ENCODE assay signal across 8 cellular contexts in the genomic region with DNA sequence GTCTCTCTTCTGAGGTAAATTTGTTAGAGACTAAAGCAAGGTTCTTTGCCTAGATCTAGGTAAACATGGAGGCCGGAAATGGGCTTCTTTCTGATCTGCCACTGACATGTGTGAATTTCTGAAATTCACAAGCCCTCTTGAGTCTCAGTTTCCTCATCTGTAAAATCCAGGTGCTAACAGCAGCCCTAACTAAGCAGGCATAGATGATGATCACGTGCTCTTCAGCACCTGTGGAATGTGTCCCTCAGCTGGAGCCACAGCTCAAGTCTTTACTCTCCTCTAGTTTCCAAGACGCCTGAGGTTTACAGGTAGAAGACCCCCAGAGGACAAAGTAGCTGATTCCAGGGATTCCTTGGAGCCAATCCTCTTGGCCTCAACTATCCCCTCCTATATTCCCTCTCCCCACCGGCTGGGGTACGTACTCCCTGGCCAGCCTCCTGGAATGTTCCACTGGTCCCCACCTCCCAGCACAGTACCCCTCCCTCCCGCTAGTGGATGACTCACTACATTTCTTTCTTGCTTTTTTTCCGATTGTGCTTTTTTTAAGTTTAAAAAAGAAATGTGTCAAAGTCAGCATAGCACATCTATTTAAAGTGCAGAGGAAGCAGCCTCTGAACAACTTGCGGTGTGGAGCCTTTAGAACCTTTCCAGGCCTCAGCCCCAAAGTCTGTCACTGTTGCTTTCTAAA.
A peak's percentile ranks its signal among the peaks of the same experiment; 100 is the strongest.
DNase-seq lines count a peak whose midpoint lies in the region; ATAC-seq and TF ChIP-seq lines count a peak whose summit lies in the region.

No MANE protein-coding gene starts in this region.

- H3K79me2 ChIP-seq in GM23248 (ENCODE audit: insufficient read depth), result no peaks in the 10 kb centered on the region

- H3K9me3 ChIP-seq in CD8-positive, alpha-beta memory T cell (ENCODE audit: low read length), result no peaks in the 10 kb centered on the region
- no peaks in the 10 kb centered on the region for H3K9me3 ChIP-seq in GM23248 (ENCODE audit: low read depth)

- H3K4me3 Mint-ChIP-seq in CD8-positive, alpha-beta memory T cell, result peak overlapping the region; percentile 86 to 95 (median 90)
- peak overlapping the region; percentile 87 for H3K4me3 Mint-ChIP-seq in stimulated activated effector memory CD8-positive, alpha-beta T cell treated with anti-CD3 and anti-CD28 coated beads, Interleukin-12 subunit alpha, Interleukin-12 subunit beta, amount 100 ng/mL, for 72 hours

- in situ Hi-C loops in GM23248 (cut with MboI), result no loop called here

- CTCF ChIA-PET in CD8-positive, alpha-beta memory T cell (lab: Charles Lee), result interaction anchor here (0.7 to 1.6 kb wide), 3 partner anchors 9 to 503 kb away, joined by 3 to 4 read pairs (median 4); no protein-coding TSS in a partner anchor

- peak overlapping the region; percentile 16 for H3K27ac ChIP-seq in CD8-positive, alpha-beta memory T cell (ENCODE audit: low read depth, low read length)
- no peak overlapping the region for H3K27ac ChIP-seq in GM23248

- H3F3A ChIP-seq in GM23248 (ENCODE audit: insufficient read depth), result no peaks in the 10 kb centered on the region

- H3K4me3 ChIP-seq in CD8-positive, alpha-beta memory T cell (ENCODE audit: low read length), result peak overlapping the region; percentile 64
- H3K4me3 ChIP-seq in GM23248 (peak overlapping the region; percentile 71), fibroblast of the aortic adventitia (ENCODE audit: low read depth, low read length) (peak overlapping the region; percentile 51)

- H3K9ac ChIP-seq in GM23248, result no peak overlapping the region

- peak overlapping the region; percentile 85 for H3K4me2 ChIP-seq in GM23248 (ENCODE audit: unreplicated experiment)

- DNase-seq in CD8-positive, alpha-beta memory T cell, result peak in 2 of 5 donors; percentile 9 to 31
- DNase-seq in GM23248, result peak; percentile 13
- peak; percentile 33 for DNase-seq in fibroblast of the aortic adventitia (ENCODE audit: low read depth)
- no peak for DNase-seq in stimulated activated effector memory CD8-positive, alpha-beta T cell treated with anti-CD3 and anti-CD28 coated beads, Interleukin-12 subunit alpha, Interleukin-12 subunit beta, amount 100 ng/mL, for 72 hours (ENCODE audit: low spot score in 2 of 2)
- no peak for DNase-seq in EL
- no peak for DNase-seq in NCI-H128 (lab: John Stamatoyannopoulos, UW; ENCODE audit: unreplicated experiment)
- no peak for DNase-seq in effector CD4-positive, alpha-beta T cell

- ATAC-seq in SK-N-SH treated with all-trans-retinoic acid at 6 μM for 48 hours, result peak; percentile 43
- peak; percentile 45 for ATAC-seq in stimulated activated effector memory CD8-positive, alpha-beta T cell treated with anti-CD3 and anti-CD28 coated beads, Interleukin-12 subunit alpha, Interleukin-12 subunit beta, amount 100 ng/mL, for 72 hours

- no peaks in the 10 kb centered on the region for H3K27me3 ChIP-seq in CD8-positive, alpha-beta memory T cell (ENCODE audit: insufficient read depth, low read length, poor library complexity, severe bottlenecking)
- H3K27me3 ChIP-seq in GM23248 (replicated peaks; ENCODE audit: insufficient read depth), result no peaks in the 10 kb centered on the region

- peak overlapping the region; percentile 81; the same call in 1 of the 2 replicates for H2AFZ ChIP-seq in GM23248

- no peak for TF ChIP-seq CTCF in fibroblast of the aortic adventitia (IDR thresholded peaks at IDR 0.05; ENCODE audit: insufficient read depth, low read length)

- peaks cover 15% of the 10 kb centered on the region for H3K4me1 ChIP-seq in CD8-positive, alpha-beta memory T cell (ENCODE audit: insufficient read depth, low read length)
- 0 out of 2 replicates have a peak, but pooled peaks cover 6% of the 10 kb centered on the region for H3K4me1 ChIP-seq in GM23248 (ENCODE audit: insufficient read depth)

- POLR2A ChIA-PET in CD8-positive, alpha-beta memory T cell (lab: Charles Lee), result no interaction called here

- H3K27ac Mint-ChIP-seq in CD8-positive, alpha-beta memory T cell, result peak overlapping the region in 7 of 8 donors; percentile 79 to 94 (median 90)
- peak overlapping the region; percentile 97 for H3K27ac Mint-ChIP-seq in stimulated activated effector memory CD8-positive, alpha-beta T cell treated with anti-CD3 and anti-CD28 coated beads, Interleukin-12 subunit alpha, Interleukin-12 subunit beta, amount 100 ng/mL, for 72 hours

- no peaks in the 10 kb centered on the region for H4K20me1 ChIP-seq in GM23248 (ENCODE audit: insufficient read depth)

- H3K36me3 Mint-ChIP-seq in CD8-positive, alpha-beta memory T cell, result peaks cover 0 to 1% (median 0%) of the 10 kb centered on the region in 3 donors
- H3K36me3 Mint-ChIP-seq in stimulated activated effector memory CD8-positive, alpha-beta T cell treated with anti-CD3 and anti-CD28 coated beads, Interleukin-12 subunit alpha, Interleukin-12 subunit beta, amount 100 ng/mL, for 72 hours, result no peaks in the 10 kb centered on the region

- peaks cover 18 to 26% (median 20%) of the 10 kb centered on the region in 3 donors for H3K4me1 Mint-ChIP-seq in CD8-positive, alpha-beta memory T cell
- peaks cover 26% of the 10 kb centered on the region for H3K4me1 Mint-ChIP-seq in stimulated activated effector memory CD8-positive, alpha-beta T cell treated with anti-CD3 and anti-CD28 coated beads, Interleukin-12 subunit alpha, Interleukin-12 subunit beta, amount 100 ng/mL, for 72 hours

- H3K9me3 Mint-ChIP-seq in CD8-positive, alpha-beta memory T cell, result peaks cover 0 to 3% (median 0%) of the 10 kb centered on the region in 5 donors
- H3K9me3 Mint-ChIP-seq in stimulated activated effector memory CD8-positive, alpha-beta T cell treated with anti-CD3 and anti-CD28 coated beads, Interleukin-12 subunit alpha, Interleukin-12 subunit beta, amount 100 ng/mL, for 72 hours, result peaks cover 3% of the 10 kb centered on the region

- peaks cover 0 to 8% of the 10 kb centered on the region in 2 donors for H3K27me3 Mint-ChIP-seq in CD8-positive, alpha-beta memory T cell

- no peaks in the 10 kb centered on the region for H3K9me2 ChIP-seq in GM23248 (ENCODE audit: insufficient read depth)

- H3K36me3 ChIP-seq in CD8-positive, alpha-beta memory T cell (ENCODE audit: insufficient read depth, low read length), result no peaks in the 10 kb centered on the region
- no peaks in the 10 kb centered on the region for H3K36me3 ChIP-seq in GM23248 (ENCODE audit: low read depth)

- WGBS in GM23248 (ENCODE audit: low coverage in 1 of 2, low lambda C conversion rate in 2 of 2, missing lambda C conversion rate in 2 of 2), 2 experiments, result 0 to 5% methylated on average over 3 to 8 of the region's 8 CpGs

TF ChIP-seq in SK-N-SH treated with all-trans-retinoic acid at 6 μM for 48 hours, 23 proteins besides CTCF, POLR2A, EP300 and RAD21 (continues in another document):
- TF ChIP-seq TCF4 (CRISPR knock-in tag; IDR thresholded peaks at IDR 0.05; ENCODE audit: borderline replicate concordance), result no peak
- no peak for TF ChIP-seq PPARA (CRISPR knock-in tag; IDR thresholded peaks at IDR 0.05; ENCODE audit: borderline replicate concordance)
- no peak for TF ChIP-seq ZFP3 (CRISPR knock-in tag; IDR thresholded peaks at IDR 0.05)
- TF ChIP-seq ZFP30 (CRISPR knock-in tag; IDR thresholded peaks at IDR 0.05), result no peak
- TF ChIP-seq, protein P1, sequence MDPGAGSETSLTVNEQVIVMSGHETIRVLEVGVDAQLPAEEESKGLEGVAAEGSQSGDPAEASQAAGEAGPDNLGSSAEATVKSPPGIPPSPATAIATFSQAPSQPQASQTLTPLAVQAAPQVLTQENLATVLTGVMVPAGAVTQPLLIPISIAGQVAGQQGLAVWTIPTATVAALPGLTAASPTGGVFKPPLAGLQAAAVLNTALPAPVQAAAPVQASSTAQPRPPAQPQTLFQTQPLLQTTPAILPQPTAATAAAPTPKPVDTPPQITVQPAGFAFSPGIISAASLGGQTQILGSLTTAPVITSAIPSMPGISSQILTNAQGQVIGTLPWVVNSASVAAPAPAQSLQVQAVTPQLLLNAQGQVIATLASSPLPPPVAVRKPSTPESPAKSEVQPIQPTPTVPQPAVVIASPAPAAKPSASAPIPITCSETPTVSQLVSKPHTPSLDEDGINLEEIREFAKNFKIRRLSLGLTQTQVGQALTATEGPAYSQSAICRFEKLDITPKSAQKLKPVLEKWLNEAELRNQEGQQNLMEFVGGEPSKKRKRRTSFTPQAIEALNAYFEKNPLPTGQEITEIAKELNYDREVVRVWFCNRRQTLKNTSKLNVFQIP (CRISPR knock-in tag; IDR thresholded peaks at IDR 0.05; ENCODE audit: borderline replicate concordance, low read depth), result no peak
- TF ChIP-seq GLIS3 (CRISPR knock-in tag; IDR thresholded peaks at IDR 0.05), result no peak
- no peak for TF ChIP-seq CSDC2 (CRISPR knock-in tag; IDR thresholded peaks at IDR 0.05)
- TF ChIP-seq ZC3H10 (CRISPR knock-in tag; IDR thresholded peaks at IDR 0.05), result no peak
- no peak for TF ChIP-seq ZNF70 (CRISPR knock-in tag; IDR thresholded peaks at IDR 0.05)
- TF ChIP-seq, protein P2, sequence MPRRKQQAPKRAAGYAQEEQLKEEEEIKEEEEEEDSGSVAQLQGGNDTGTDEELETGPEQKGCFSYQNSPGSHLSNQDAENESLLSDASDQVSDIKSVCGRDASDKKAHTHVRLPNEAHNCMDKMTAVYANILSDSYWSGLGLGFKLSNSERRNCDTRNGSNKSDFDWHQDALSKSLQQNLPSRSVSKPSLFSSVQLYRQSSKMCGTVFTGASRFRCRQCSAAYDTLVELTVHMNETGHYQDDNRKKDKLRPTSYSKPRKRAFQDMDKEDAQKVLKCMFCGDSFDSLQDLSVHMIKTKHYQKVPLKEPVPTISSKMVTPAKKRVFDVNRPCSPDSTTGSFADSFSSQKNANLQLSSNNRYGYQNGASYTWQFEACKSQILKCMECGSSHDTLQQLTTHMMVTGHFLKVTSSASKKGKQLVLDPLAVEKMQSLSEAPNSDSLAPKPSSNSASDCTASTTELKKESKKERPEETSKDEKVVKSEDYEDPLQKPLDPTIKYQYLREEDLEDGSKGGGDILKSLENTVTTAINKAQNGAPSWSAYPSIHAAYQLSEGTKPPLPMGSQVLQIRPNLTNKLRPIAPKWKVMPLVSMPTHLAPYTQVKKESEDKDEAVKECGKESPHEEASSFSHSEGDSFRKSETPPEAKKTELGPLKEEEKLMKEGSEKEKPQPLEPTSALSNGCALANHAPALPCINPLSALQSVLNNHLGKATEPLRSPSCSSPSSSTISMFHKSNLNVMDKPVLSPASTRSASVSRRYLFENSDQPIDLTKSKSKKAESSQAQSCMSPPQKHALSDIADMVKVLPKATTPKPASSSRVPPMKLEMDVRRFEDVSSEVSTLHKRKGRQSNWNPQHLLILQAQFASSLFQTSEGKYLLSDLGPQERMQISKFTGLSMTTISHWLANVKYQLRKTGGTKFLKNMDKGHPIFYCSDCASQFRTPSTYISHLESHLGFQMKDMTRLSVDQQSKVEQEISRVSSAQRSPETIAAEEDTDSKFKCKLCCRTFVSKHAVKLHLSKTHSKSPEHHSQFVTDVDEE (CRISPR knock-in tag; IDR thresholded peaks at IDR 0.05), result no peak
- no peak for TF ChIP-seq ISL1 (CRISPR knock-in tag; IDR thresholded peaks at IDR 0.05)

Comparison
In these comparisons a context has a peak if more than half of its experiments do, and no peak if none do; other contexts are left out.
1. DNase-seq: peak in GM23248 (single experiment) and fibroblast of the aortic adventitia (single experiment); none in stimulated activated effector memory CD8-positive, alpha-beta T cell treated with anti-CD3 and anti-CD28 coated beads, Interleukin-12 subunit alpha, Interleukin-12 subunit beta, amount 100 ng/mL, for 72 hours (0 of 2), EL (single experiment), NCI-H128 (single experiment) and effector CD4-positive, alpha-beta T cell (single experiment).
2. Peak in every context shown above with its lines, with median percentiles within 50 percentile points of each other: H3K4me3 ChIP-seq.